Comparison of ENCODE assay signal across 9 cellular contexts in genomic region chr11:77151804-77152513, GRCh38. TPM values are rescaled to one million over a fixed set of nuclear protein-coding genes. Genes with fewer than 3 reads are reported as not detected.
DNase-seq lines count a peak whose midpoint lies in the region; ATAC-seq, FAIRE-seq and TF ChIP-seq lines count a peak whose summit lies in the region.
"Had no signal": no experiment of that assay in that cellular context is flagged by ENCODE, and none has a peak within 500 bp of the region (broad histone marks: within the 10 kb centered on the region; RNA-seq: fewer than 3 reads in every experiment).

No MANE protein-coding gene starts in this region.

- H2AFZ ChIP-seq in DND-41 (ENCODE audit: low read depth, low read length), result no peak overlapping the region

- H3K9ac ChIP-seq in DND-41 (ENCODE audit: low read depth, low read length) (peak overlapping the region; percentile 35), skeletal muscle satellite cell (ENCODE audit: low read depth, low read length) (no peak overlapping the region)

- H4K20me1 ChIP-seq in DND-41 (ENCODE audit: insufficient read depth, low read length), result peaks cover 7% of the 10 kb centered on the region; the same call in 1 of the 2 replicates

- peak; percentile 77 for ATAC-seq in DND-41 (ENCODE audit: insufficient read depth, low read depth)

- H3K9me3 ChIP-seq in DND-41 (ENCODE audit: insufficient read depth, low read length, severe bottlenecking) (no peaks in the 10 kb centered on the region), SJCRH30 (replicated peaks) (no peaks in the 10 kb centered on the region), skeletal muscle satellite cell (replicated peaks; ENCODE audit: low read length) (no peaks in the 10 kb centered on the region)

- no peak for FAIRE-seq in RCC 7860 (lab: Jason Lieb, UNC)

- H3K27ac ChIP-seq in DND-41 (ENCODE audit: low read length) (peak overlapping the region; percentile 87), SJCRH30 (peak overlapping the region; percentile 43)

- TF ChIP-seq CTCF in DND-41 (IDR thresholded peaks at IDR 0.05; ENCODE audit: borderline replicate concordance, extremely low read depth, low read length, poor library complexity, severe bottlenecking), result peak; percentile 7

- peak overlapping the region; percentile 46 for H3K4me2 ChIP-seq in DND-41 (ENCODE audit: insufficient read depth, low read length)
- H3K4me2 ChIP-seq in skeletal muscle satellite cell (ENCODE audit: low read length), result peak overlapping the region; percentile 44

- DNase-seq in DND-41 (peak; percentile 90), SJCRH30 (peak; percentile 81 to 82), DMS153 treated with DMSO at 0.1 percent for 48 hours (lab: John Stamatoyannopoulos, UW; ENCODE audit: unreplicated experiment) (no peak), dermis blood vessel endothelial cell (no peak), mesenteric fat pad (ENCODE audit: low spot score) (no peak), RCC 7860 (ENCODE audit: low spot score) (no peak)
- DNase-seq in activated effector memory CD4-positive, alpha-beta T cell treated with anti-CD3 and anti-CD28 coated beads, Interleukin-2, amount 50 U/mL, for 16 hours, result peak; percentile 80
- DNase-seq: effector CD8-positive, alpha-beta T cell had no signal

- peaks cover 44% of the 10 kb centered on the region for H3K4me1 ChIP-seq in DND-41 (ENCODE audit: insufficient read depth, low read length)
- peaks cover 40% of the 10 kb centered on the region for H3K4me1 ChIP-seq in SJCRH30
- H3K4me1 ChIP-seq in skeletal muscle satellite cell (ENCODE audit: control insufficient read depth, insufficient read depth, low read length), result peaks cover 31% of the 10 kb centered on the region

- no peaks in the 10 kb centered on the region for H3K79me2 ChIP-seq in DND-41 (ENCODE audit: insufficient read depth, low read length)

- no peaks in the 10 kb centered on the region for H3K27me3 ChIP-seq in DND-41 (ENCODE audit: insufficient read depth, low read length, poor library complexity)
- no peaks in the 10 kb centered on the region for H3K27me3 ChIP-seq in SJCRH30
- peaks cover 27% of the 10 kb centered on the region for H3K27me3 ChIP-seq in skeletal muscle satellite cell (ENCODE audit: control insufficient read depth, insufficient read depth, low read length)

- H3K4me3 ChIP-seq in DND-41 (ENCODE audit: low read depth in 1 of 2, low read length in 2 of 2), result no peak overlapping the region
- H3K4me3 ChIP-seq in SJCRH30, result no peak overlapping the region
- no peak overlapping the region for H3K4me3 ChIP-seq in skeletal muscle satellite cell (ENCODE audit: low read length)

- H3K36me3 ChIP-seq in DND-41 (ENCODE audit: insufficient read depth, low read length) (no peaks in the 10 kb centered on the region), SJCRH30 (no peaks in the 10 kb centered on the region), skeletal muscle satellite cell (ENCODE audit: insufficient read depth, low read length) (no peaks in the 10 kb centered on the region)

RNA-seq across cellular contexts. Expression of gene MYO7A, which starts 23.9 kb away (rescaled TPM):
- 3.5 and 4.5 TPM in 2 replicates for total RNA-seq in SJCRH30 (2014; rRNA removed; shearing (Covaris generic))
- total RNA-seq in skeletal muscle satellite cell (2012; rRNA removed), result under 0.01 and 0.25 TPM in 2 replicates
- total RNA-seq in dermis blood vessel endothelial cell (7.7 and 8.7 TPM in 2 replicates), mesenteric fat pad (23.2 TPM)

RNA-seq across cellular contexts. Expression of gene OMP, which starts 49.3 kb away (rescaled TPM):
- total RNA-seq in SJCRH30 (2014; rRNA removed; shearing (Covaris generic)), result 0.35 and 0.67 TPM in 2 replicates
- total RNA-seq in skeletal muscle satellite cell (2012; rRNA removed), result not detected in 2 replicates
- total RNA-seq in dermis blood vessel endothelial cell (0.47 TPM in 1 of 2 replicates, not detected in the other), mesenteric fat pad (not detected)

Comparison
In these comparisons a context has a peak if more than half of its experiments do, and no peak if none do; other contexts are left out.
1. DNase-seq: peak in DND-41 (single experiment), SJCRH30 (2 of 2) and activated effector memory CD4-positive, alpha-beta T cell treated with anti-CD3 and anti-CD28 coated beads, Interleukin-2, amount 50 U/mL, for 16 hours (single experiment); none in DMS153 treated with DMSO at 0.1 percent for 48 hours (single experiment), dermis blood vessel endothelial cell (single experiment), mesenteric fat pad (single experiment) and RCC 7860 (single experiment).